10 cellular contexts compared by ENCODE assay signal in genomic region chr7:86644282-86645173, GRCh38. TPM values are rescaled to one million over a fixed set of nuclear protein-coding genes. Genes with fewer than 3 reads are reported as not detected.
DNase-seq lines count a peak whose midpoint lies in the region; ATAC-seq and TF ChIP-seq lines count a peak whose summit lies in the region.
"Had no signal": no experiment of that assay in that cellular context is flagged by ENCODE, and none has a peak within 500 bp of the region (broad histone marks: within the 10 kb centered on the region; RNA-seq: fewer than 3 reads in every experiment).

No MANE protein-coding gene starts in this region.

- H3K9ac ChIP-seq in HUES64 (ENCODE audit: low read depth, low read length): peak overlapping the region; percentile 40
- no peak overlapping the region for H3K9ac ChIP-seq in endodermal cell (ENCODE audit: extremely low read depth, low read length, poor library complexity, severe bottlenecking)
- H3K9ac ChIP-seq in subcutaneous abdominal adipose tissue (ENCODE audit: low read length in 5 of 5): no peak overlapping the region

- DNase-seq in endodermal cell (peak; percentile 86), mesothelial cell of epicardium (ENCODE audit: low spot score in 2 of 2, unreplicated experiment in 2 of 2) (peak in 1 of 2 experiments; percentile 42), middle frontal gyrus (ENCODE audit: extremely low spot score, low spot score) (no peak)
- DNase-seq in activated T-cell treated with anti-CD3 and anti-CD28 coated beads, Interleukin-2, amount 50 U/mL, for 4 hours: no peak
- DNase-seq in stimulated activated CD8-positive, alpha-beta memory T cell treated with anti-CD3 and anti-CD28 coated beads, Interleukin-4, amount 100 ng/mL, for 48 hours: no peak
- DNase-seq: KBM-7, NCI-H510A had no signal

- 2% methylated on average over 39 of the region's 42 CpGs for WGBS in HUES64
- WGBS in endodermal cell (ENCODE audit: insufficient coverage in 1 of 2, insufficient read length in 1 of 2), 2 experiments: 1% methylated on average over 14 to 41 of the region's 42 CpGs

- no peaks in the 10 kb centered on the region for H3K36me3 ChIP-seq in HUES64 (ENCODE audit: insufficient read depth, low read length)
- no peaks in the 10 kb centered on the region for H3K36me3 ChIP-seq in endodermal cell (ENCODE audit: control insufficient read depth, insufficient read depth, low read length)
- H3K36me3 ChIP-seq in subcutaneous abdominal adipose tissue (ENCODE audit: control insufficient read depth in 5 of 5, insufficient read depth in 5 of 5, low read length in 5 of 5): no peaks in the 10 kb centered on the region

- H3K27ac Mint-ChIP-seq in endodermal cell: peak overlapping the region; percentile 27
- no peak overlapping the region for H3K27ac Mint-ChIP-seq in mesothelial cell of epicardium

- peak overlapping the region; percentile 68 for H3K4me3 ChIP-seq in HUES64 (ENCODE audit: low read length)
- H3K4me3 ChIP-seq in endodermal cell (ENCODE audit: low read length): peak overlapping the region; percentile 78
- peak overlapping the region; percentile 48 to 76 (median 62) for H3K4me3 ChIP-seq in subcutaneous abdominal adipose tissue (ENCODE audit: low read depth in 1 of 5, low read length in 5 of 5)

- H3K9me3 Mint-ChIP-seq in endodermal cell (no peaks in the 10 kb centered on the region), mesothelial cell of epicardium (no peaks in the 10 kb centered on the region)
- no peaks in the 10 kb centered on the region for H3K9me3 Mint-ChIP-seq in activated T-cell treated with anti-CD3 and anti-CD28 coated beads, Interleukin-2, amount 50 U/mL, for 4 hours

- TF ChIP-seq CTCF in endodermal cell (conservative IDR thresholded peaks at IDR 0.05) (no peak), mesothelial cell of epicardium (IDR thresholded peaks at IDR 0.05; ENCODE audit: unreplicated experiment) (no peak)

- H3K4me1 ChIP-seq in HUES64 (ENCODE audit: insufficient read depth, low read length): peaks cover 26% of the 10 kb centered on the region
- H3K4me1 ChIP-seq in endodermal cell (ENCODE audit: control insufficient read depth, insufficient read depth, low read length): no peaks in the 10 kb centered on the region
- peaks cover 0 to 22% (median 19%) of the 10 kb centered on the region in 5 donors for H3K4me1 ChIP-seq in subcutaneous abdominal adipose tissue (ENCODE audit: control insufficient read depth in 5 of 5, insufficient read depth in 5 of 5, low read length in 5 of 5)

- H3K27me3 Mint-ChIP-seq in endodermal cell (ENCODE audit: insufficient read depth): peaks cover 51% of the 10 kb centered on the region
- H3K27me3 Mint-ChIP-seq in mesothelial cell of epicardium (ENCODE audit: low read depth): peaks cover 91% of the 10 kb centered on the region
- peaks cover 26% of the 10 kb centered on the region for H3K27me3 Mint-ChIP-seq in activated T-cell treated with anti-CD3 and anti-CD28 coated beads, Interleukin-2, amount 50 U/mL, for 4 hours (ENCODE audit: low read depth)

- H3K9me3 ChIP-seq in HUES64 (ENCODE audit: insufficient read depth, low read depth, low read length) (no peaks in the 10 kb centered on the region), endodermal cell (ENCODE audit: control insufficient read depth, low read length) (no peaks in the 10 kb centered on the region), subcutaneous abdominal adipose tissue (ENCODE audit: control insufficient read depth in 5 of 5, low read length in 5 of 5) (no peaks in the 10 kb centered on the region)

- H3K4me1 Mint-ChIP-seq in endodermal cell (peaks cover 20% of the 10 kb centered on the region), mesothelial cell of epicardium (peaks cover 18% of the 10 kb centered on the region)
- no peaks in the 10 kb centered on the region for H3K4me1 Mint-ChIP-seq in activated T-cell treated with anti-CD3 and anti-CD28 coated beads, Interleukin-2, amount 50 U/mL, for 4 hours (ENCODE audit: low read depth)

- ATAC-seq in HG03139 (IDR thresholded peaks at IDR 0.05; ENCODE audit: unreplicated experiment): no peak
- no peak for ATAC-seq in activated T-cell treated with anti-CD3 and anti-CD28 coated beads, Interleukin-2, amount 50 U/mL, for 4 hours

- H3K27me3 ChIP-seq in HUES64 (ENCODE audit: insufficient read depth, low read length) (peaks cover 30% of the 10 kb centered on the region), endodermal cell (ENCODE audit: control insufficient read depth, insufficient read depth, low read length, poor library complexity, severe bottlenecking) (peaks cover 25% of the 10 kb centered on the region), subcutaneous abdominal adipose tissue (ENCODE audit: control insufficient read depth in 5 of 5, insufficient read depth in 4 of 5, low read length in 5 of 5) (peaks cover 11 to 21% (median 15%) of the 10 kb centered on the region in 5 donors)

- no peak overlapping the region for H3K27ac ChIP-seq in HUES64 (ENCODE audit: low read depth, low read length)
- no peak overlapping the region for H3K27ac ChIP-seq in endodermal cell (ENCODE audit: low read depth, low read length)
- no peak overlapping the region for H3K27ac ChIP-seq in subcutaneous abdominal adipose tissue (ENCODE audit: low read depth, low read length)

- H3K4me3 Mint-ChIP-seq in endodermal cell: peak overlapping the region; percentile 69
- peak overlapping the region; percentile 60 for H3K4me3 Mint-ChIP-seq in mesothelial cell of epicardium
- no peak overlapping the region for H3K4me3 Mint-ChIP-seq in activated T-cell treated with anti-CD3 and anti-CD28 coated beads, Interleukin-2, amount 50 U/mL, for 4 hours

- H3K36me3 Mint-ChIP-seq in endodermal cell (ENCODE audit: low read depth): no peaks in the 10 kb centered on the region
- H3K36me3 Mint-ChIP-seq in mesothelial cell of epicardium: no peaks in the 10 kb centered on the region
- no peaks in the 10 kb centered on the region for H3K36me3 Mint-ChIP-seq in activated T-cell treated with anti-CD3 and anti-CD28 coated beads, Interleukin-2, amount 50 U/mL, for 4 hours (ENCODE audit: insufficient read depth)

RNA-seq across cellular contexts. Expression of gene GRM3, which starts 0.8 kb away (rescaled TPM):
- polyA plus RNA-seq in HUES64 (2013, experiment 1 of 2): 1.6 TPM
- polyA plus RNA-seq in HUES64 (2013, experiment 2 of 2): 2.5 TPM
- total RNA-seq in endodermal cell (under 1 TPM; 0.75 to 0.91 TPM), mesothelial cell of epicardium (not detected in 3 replicates)
- 3.1 TPM for polyA plus RNA-seq in endodermal cell (2013, experiment 1 of 2)
- 2.9 TPM for polyA plus RNA-seq in endodermal cell (2013, experiment 2 of 2)
- not detected for total RNA-seq in activated T-cell treated with anti-CD3 and anti-CD28 coated beads, Interleukin-2, amount 50 U/mL, for 4 hours
